13 cellular contexts compared by ENCODE assay signal in genomic region chr9:93677641-93678136, GRCh38.
A peak's percentile ranks its signal among the peaks of the same experiment; 100 is the strongest.
DNase-seq lines count a peak whose midpoint lies in the region; ATAC-seq and TF ChIP-seq lines count a peak whose summit lies in the region.
"Had no signal": no experiment of that assay in that cellular context is flagged by ENCODE, and none has a peak within 500 bp of the region (broad histone marks: within the 10 kb centered on the region; RNA-seq: fewer than 3 reads in every experiment).

No MANE protein-coding gene starts in this region.

- H3K9me3 ChIP-seq in adrenal gland (replicated peaks in 1 of 3), result no peaks in the 10 kb centered on the region
- H3K9me3 ChIP-seq in left lung, result no peaks in the 10 kb centered on the region
- H3K9me3 ChIP-seq in upper lobe of right lung, result no peaks in the 10 kb centered on the region
- H3K9me3 ChIP-seq: gastroesophageal sphincter had no signal

- intact Hi-C loops in Right ventricle myocardium inferior (cut with DNase I) (no loop called here), cardiac septum (cut with DNase I) (no loop called here), adrenal gland (cut with DNase I) (no loop called here), left lung (cut with DNase I) (no loop called here), upper lobe of right lung (cut with DNase I) (no loop called here)

- H3K36me3 ChIP-seq in adrenal gland (replicated peaks in 1 of 2), result peaks cover 0 to 46% of the 10 kb centered on the region in 2 donors
- H3K36me3 ChIP-seq in left lung, result peaks cover 0 to 70% of the 10 kb centered on the region in 2 donors
- peaks cover 43% of the 10 kb centered on the region for H3K36me3 ChIP-seq in upper lobe of right lung

- H3K27me3 ChIP-seq in adrenal gland (no peaks in the 10 kb centered on the region), left lung (no peaks in the 10 kb centered on the region), upper lobe of right lung (no peaks in the 10 kb centered on the region)
- H3K27me3 ChIP-seq: gastroesophageal sphincter had no signal

- H3K4me3 ChIP-seq in adrenal gland, result no peak overlapping the region
- H3K4me3 ChIP-seq in left lung, result no peak overlapping the region
- H3K4me3 ChIP-seq in upper lobe of right lung, result no peak overlapping the region
- H3K4me3 ChIP-seq: coronary artery, gastroesophageal sphincter, GM12878 had no signal

- no peak for ATAC-seq in Right ventricle myocardium inferior
- ATAC-seq in left lung, result no peak
- no peak for ATAC-seq in upper lobe of right lung
- no peak for ATAC-seq in HG03097 (IDR thresholded peaks at IDR 0.05; ENCODE audit: low FRiP score, unreplicated experiment)
- ATAC-seq: gastroesophageal sphincter, GM12878 had no signal

- no peaks in the 10 kb centered on the region for H3K4me1 ChIP-seq in adrenal gland (replicated peaks in 1 of 2)
- H3K4me1 ChIP-seq in left lung, result no peaks in the 10 kb centered on the region
- no peaks in the 10 kb centered on the region for H3K4me1 ChIP-seq in upper lobe of right lung

- no peak for TF ChIP-seq POLR2A in adrenal gland (IDR thresholded peaks at IDR 0.05)

- WGBS in adrenal gland, 4 donors, result 97 to 99% (median 98%) methylated on average over 15 to 16 of the region's 16 CpGs

- DNase-seq in Right ventricle myocardium inferior (ENCODE audit: missing footprints) (peak; percentile 48), cardiac septum (ENCODE audit: low spot score) (no peak), adrenal gland (peak in 5 of 7 donors; percentile 3 to 31 (median 11)), left lung (peak; percentile 28 to 63), upper lobe of right lung (peak; percentile 48), COLO668 (lab: John Stamatoyannopoulos, UW; ENCODE audit: unreplicated experiment) (no peak)
- no peak for DNase-seq in stimulated activated naive CD4-positive, alpha-beta T cell (lab: John Stamatoyannopoulos, UW)
- DNase-seq: NCI-H1436, nephron progenitor cell had no signal

- no peak for TF ChIP-seq CTCF in adrenal gland (IDR thresholded peaks at IDR 0.05)
- TF ChIP-seq CTCF in left lung (IDR thresholded peaks at IDR 0.05), result no peak
- TF ChIP-seq CTCF in upper lobe of right lung (IDR thresholded peaks at IDR 0.05), result no peak

- H3K27ac ChIP-seq in adrenal gland (no peak overlapping the region), left lung (no peak overlapping the region), upper lobe of right lung (no peak overlapping the region)
- H3K27ac ChIP-seq: coronary artery, gastroesophageal sphincter had no signal

Comparison
In these comparisons a context has a peak if more than half of its experiments do, and no peak if none do; other contexts are left out.
1. DNase-seq: peak in Right ventricle myocardium inferior (single experiment), adrenal gland (5 of 7), left lung (2 of 2) and upper lobe of right lung (single experiment); none in cardiac septum (single experiment), stimulated activated naive CD4-positive, alpha-beta T cell (0 of 6) and COLO668 (single experiment).